23 cellular contexts compared by ENCODE assay signal in genomic region chr3:141647562-141647915, GRCh38.
"Had no signal": no experiment of that assay in that cellular context is flagged by ENCODE, and none has a peak within 500 bp of the region (broad histone marks: within the 10 kb centered on the region; RNA-seq: fewer than 3 reads in every experiment).

No MANE protein-coding gene starts in this region.

- H3K27ac Mint-ChIP-seq: activated naive CD4-positive, alpha-beta T cell treated with anti-CD3 and anti-CD28 coated beads for 36 hours; activated naive CD8-positive, alpha-beta T cell treated with anti-CD3 and anti-CD28 coated beads, Interleukin-2, amount 10 ng/mL, durations not matched to agents 7 days and 5 days; memory B cell; stimulated activated naive CD8-positive, alpha-beta T cell treated with anti-CD3 and anti-CD28 coated beads, Interleukin-15, Interleukin-2, amounts not matched to agents 100 ng/mL and 50 ng/mL, for 24 hours had no signal

- H3K4me1 ChIP-seq: esophagus squamous epithelium, prostate gland, right atrium auricular region had no signal

- H3K4me1 Mint-ChIP-seq: memory B cell, naive B cell had no signal

- H3K4me3 Mint-ChIP-seq: activated naive CD4-positive, alpha-beta T cell treated with anti-CD3 and anti-CD28 coated beads for 36 hours; activated naive CD8-positive, alpha-beta T cell treated with anti-CD3 and anti-CD28 coated beads, Interleukin-2, amount 10 ng/mL, durations not matched to agents 7 days and 5 days; activated T-cell treated with anti-CD3 and anti-CD28 coated beads, Interleukin-2, amount 50 U/mL, for 4 hours; memory B cell; naive B cell; stimulated activated naive CD8-positive, alpha-beta T cell treated with anti-CD3 and anti-CD28 coated beads, Interleukin-15, Interleukin-2, amounts not matched to agents 100 ng/mL and 50 ng/mL, for 24 hours had no signal

- ATAC-seq: activated T-cell treated with anti-CD3 and anti-CD28 coated beads, Interleukin-2, amount 50 U/mL, for 4 hours had no signal

- H3K4me3 ChIP-seq: coronary artery, esophagus squamous epithelium, heart right ventricle, prostate gland, right atrium auricular region, skin epidermis, thyroid gland had no signal

- H3K27me3 Mint-ChIP-seq: memory B cell; naive B cell; stimulated activated naive CD8-positive, alpha-beta T cell treated with anti-CD3 and anti-CD28 coated beads, Interleukin-15, Interleukin-2, amounts not matched to agents 100 ng/mL and 50 ng/mL, for 24 hours had no signal

- H3K9me3 ChIP-seq: esophagus squamous epithelium, heart right ventricle, prostate gland, right atrium auricular region, thyroid gland had no signal

- H3K27me3 ChIP-seq: esophagus squamous epithelium, heart right ventricle, right atrium auricular region, thyroid gland had no signal

- H3K27ac ChIP-seq: coronary artery, esophagus squamous epithelium, heart right ventricle, prostate gland, right atrium auricular region, skin epidermis, thyroid gland had no signal

- H3K36me3 ChIP-seq: esophagus squamous epithelium, heart right ventricle, prostate gland, right atrium auricular region, thyroid gland had no signal

- DNase-seq: activated CD4-positive, alpha-beta T cell treated with anti-CD3 and anti-CD28 coated beads for 1 hour; activated CD8-positive, alpha-beta memory T cell treated with anti-CD3 and anti-CD28 coated beads for 24 hours; activated CD8-positive, alpha-beta memory T cell treated with anti-CD3 and anti-CD28 coated beads, Interleukin-2, amount 50 U/mL, for 4 hours; activated effector memory CD4-positive, alpha-beta T cell treated with Interleukin-2 at 50 U/mL for 16 hours; activated naive CD4-positive, alpha-beta T cell treated with anti-CD3 and anti-CD28 coated beads for 36 hours; activated naive CD8-positive, alpha-beta T cell treated with anti-CD3 and anti-CD28 coated beads, Interleukin-2, amount 10 ng/mL, durations not matched to agents 7 days and 5 days; activated T-cell treated with anti-CD3 and anti-CD28 coated beads, Interleukin-2, amount 50 U/mL, for 4 hours; amniotic stem cell; cerebellar nuclear complex; esophagus squamous epithelium; heart right ventricle; islet precursor cell; left cardiac atrium; naive B cell; stimulated activated CD4-positive, alpha-beta T cell treated with anti-CD3 and anti-CD28 coated beads, Interleukin-1b, Interleukin-23, amount 100 ng/mL, for 48 hours; T-helper 1 cell; thyroid gland had no signal

- H3K36me3 Mint-ChIP-seq: activated naive CD8-positive, alpha-beta T cell treated with anti-CD3 and anti-CD28 coated beads, Interleukin-2, amount 10 ng/mL, durations not matched to agents 7 days and 5 days; memory B cell; naive B cell had no signal

- H3K9me3 Mint-ChIP-seq: activated naive CD4-positive, alpha-beta T cell treated with anti-CD3 and anti-CD28 coated beads for 36 hours; activated naive CD8-positive, alpha-beta T cell treated with anti-CD3 and anti-CD28 coated beads, Interleukin-2, amount 10 ng/mL, durations not matched to agents 7 days and 5 days; activated T-cell treated with anti-CD3 and anti-CD28 coated beads, Interleukin-2, amount 50 U/mL, for 4 hours; memory B cell; naive B cell; stimulated activated naive CD8-positive, alpha-beta T cell treated with anti-CD3 and anti-CD28 coated beads, Interleukin-15, Interleukin-2, amounts not matched to agents 100 ng/mL and 50 ng/mL, for 24 hours had no signal
